27 cellular contexts compared by ENCODE assay signal in the genomic region with DNA sequence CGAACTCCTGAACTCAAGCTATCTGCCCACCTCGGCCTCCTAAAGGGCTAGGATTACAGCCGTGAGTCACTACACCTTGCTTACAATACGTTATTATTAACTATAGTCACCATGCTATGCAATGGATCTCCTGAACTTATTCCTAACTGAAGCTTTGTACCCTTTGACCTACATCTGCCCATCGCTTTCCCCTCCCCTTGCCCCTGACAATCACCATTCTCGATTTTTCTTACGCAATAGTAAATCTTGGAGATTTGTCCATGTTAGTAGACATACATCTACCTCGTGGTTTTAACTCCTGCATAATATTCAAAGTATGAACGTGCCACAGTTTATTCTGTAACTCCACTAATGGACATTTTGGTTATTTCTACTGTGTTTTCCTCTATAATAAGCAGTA.
"Had no signal": no experiment of that assay in that cellular context is flagged by ENCODE, and none has a peak within 500 bp of the region (broad histone marks: within the 10 kb centered on the region; RNA-seq: fewer than 3 reads in every experiment).

No MANE protein-coding gene starts in this region.

- H3K4me3 Mint-ChIP-seq: activated CD4-positive, alpha-beta memory T cell treated with anti-CD3 and anti-CD28 coated beads for 36 hours; activated CD4-positive, alpha-beta T cell treated with anti-CD3 and anti-CD28 coated beads for 36 hours; activated CD4-positive, alpha-beta T cell treated with anti-CD3 and anti-CD28 coated beads, Interleukin-2, amount 10 ng/mL, durations not matched to agents 24 days and 14 days; activated CD8-positive, alpha-beta T cell treated with anti-CD3 and anti-CD28 coated beads, Interleukin-2, amount 10 ng/mL, durations not matched to agents 7 days and 5 days; activated naive CD4-positive, alpha-beta T cell treated with anti-CD3 and anti-CD28 coated beads, Interleukin-2, amount 50 U/mL, for 24 hours; activated naive CD8-positive, alpha-beta T cell treated with anti-CD3 and anti-CD28 coated beads for 36 hours; activated naive CD8-positive, alpha-beta T cell treated with anti-CD3 and anti-CD28 coated beads, Interleukin-2, amount 50 U/mL, for 24 hours; activated T-cell treated with anti-CD3 and anti-CD28 coated beads, Interleukin-2, amount 50 U/mL, for 4 hours; activated T-helper 17 cell treated with anti-CD3 and anti-CD28 coated beads, Interleukin-2, amount 50 U/mL, for 72 hours; brain had no signal

- H3K4me3 ChIP-seq: adrenal gland, ascending aorta, breast epithelium, cardiac muscle cell, colonic mucosa had no signal

- H3K9me3 ChIP-seq: adrenal gland, ascending aorta, breast epithelium, colonic mucosa had no signal

- H3K27me3 ChIP-seq: adrenal gland, ascending aorta, breast epithelium, cardiac muscle cell, colonic mucosa had no signal

- H3K9me3 Mint-ChIP-seq: activated CD4-positive, alpha-beta memory T cell treated with anti-CD3 and anti-CD28 coated beads for 36 hours; activated CD4-positive, alpha-beta T cell treated with anti-CD3 and anti-CD28 coated beads, Interleukin-2, amount 10 ng/mL, durations not matched to agents 24 days and 14 days; activated naive CD4-positive, alpha-beta T cell treated with anti-CD3 and anti-CD28 coated beads, Interleukin-2, amount 50 U/mL, for 24 hours; activated naive CD8-positive, alpha-beta T cell treated with anti-CD3 and anti-CD28 coated beads for 36 hours; activated naive CD8-positive, alpha-beta T cell treated with anti-CD3 and anti-CD28 coated beads, Interleukin-2, amount 50 U/mL, for 24 hours; activated T-cell treated with anti-CD3 and anti-CD28 coated beads, Interleukin-2, amount 50 U/mL, for 4 hours; activated T-helper 17 cell treated with anti-CD3 and anti-CD28 coated beads, Interleukin-2, amount 50 U/mL, for 72 hours; brain had no signal

- DNase-seq: activated CD4-positive, alpha-beta memory T cell treated with anti-CD3 and anti-CD28 coated beads for 36 hours; activated CD4-positive, alpha-beta T cell treated with anti-CD3 and anti-CD28 coated beads for 36 hours; activated CD4-positive, alpha-beta T cell treated with anti-CD3 and anti-CD28 coated beads, Interleukin-2, amount 10 ng/mL, durations not matched to agents 24 days and 14 days; activated CD4-positive, CD25-positive, alpha-beta regulatory T cell; activated CD4-positive, CD25-positive, alpha-beta regulatory T cell treated with anti-CD3 and anti-CD28 coated beads, Interleukin-2, amount 50 U/mL, for 72 hours; activated CD8-positive, alpha-beta T cell treated with anti-CD3 and anti-CD28 coated beads, Interleukin-2, amount 10 ng/mL, durations not matched to agents 7 days and 5 days; activated effector memory CD4-positive, alpha-beta T cell treated with Interleukin-2 at 50 U/mL for 16 hours; activated gamma-delta T cell treated with Interleukin-2 at 50 U/mL for 16 hours; activated naive CD4-positive, alpha-beta T cell treated with Interleukin-2 at 50 U/mL for 16 hours; activated naive CD8-positive, alpha-beta T cell treated with anti-CD3 and anti-CD28 coated beads for 36 hours; activated naive CD8-positive, alpha-beta T cell treated with anti-CD3 and anti-CD28 coated beads, Interleukin-2, amount 50 U/mL, for 24 hours; activated T-cell treated with anti-CD3 and anti-CD28 coated beads, Interleukin-2, amount 50 U/mL, for 4 hours; adrenal gland; central memory CD4-positive, alpha-beta T cell; cerebellar nuclear complex; colonic mucosa; effector CD8-positive, alpha-beta T cell; foreskin fibroblast; T-helper 2 cell had no signal

- H3K27ac Mint-ChIP-seq: activated CD4-positive, alpha-beta memory T cell treated with anti-CD3 and anti-CD28 coated beads for 36 hours; activated CD4-positive, alpha-beta T cell treated with anti-CD3 and anti-CD28 coated beads for 36 hours; activated CD4-positive, alpha-beta T cell treated with anti-CD3 and anti-CD28 coated beads, Interleukin-2, amount 10 ng/mL, durations not matched to agents 24 days and 14 days; activated CD8-positive, alpha-beta T cell treated with anti-CD3 and anti-CD28 coated beads, Interleukin-2, amount 10 ng/mL, durations not matched to agents 7 days and 5 days; activated naive CD4-positive, alpha-beta T cell treated with anti-CD3 and anti-CD28 coated beads, Interleukin-2, amount 50 U/mL, for 24 hours; activated naive CD8-positive, alpha-beta T cell treated with anti-CD3 and anti-CD28 coated beads for 36 hours; activated naive CD8-positive, alpha-beta T cell treated with anti-CD3 and anti-CD28 coated beads, Interleukin-2, amount 50 U/mL, for 24 hours; activated T-helper 17 cell treated with anti-CD3 and anti-CD28 coated beads, Interleukin-2, amount 50 U/mL, for 72 hours; brain had no signal

- H3K27me3 Mint-ChIP-seq: activated CD4-positive, alpha-beta memory T cell treated with anti-CD3 and anti-CD28 coated beads for 36 hours had no signal

- H3K27ac ChIP-seq: adrenal gland, ascending aorta, breast epithelium, cardiac muscle cell, colonic mucosa had no signal

- FAIRE-seq: frontal cortex had no signal

- H3K36me3 ChIP-seq: adrenal gland, ascending aorta, breast epithelium, cardiac muscle cell, colonic mucosa had no signal

- H3K4me1 ChIP-seq: adrenal gland, ascending aorta, breast epithelium, colonic mucosa had no signal

- ATAC-seq: activated CD4-positive, alpha-beta T cell treated with anti-CD3 and anti-CD28 coated beads for 36 hours; activated CD8-positive, alpha-beta T cell treated with anti-CD3 and anti-CD28 coated beads, Interleukin-2, amount 10 ng/mL, durations not matched to agents 7 days and 5 days; activated naive CD8-positive, alpha-beta T cell treated with anti-CD3 and anti-CD28 coated beads, Interleukin-2, amount 50 U/mL, for 24 hours; activated T-cell treated with anti-CD3 and anti-CD28 coated beads, Interleukin-2, amount 50 U/mL, for 4 hours; activated T-helper 17 cell treated with anti-CD3 and anti-CD28 coated beads, Interleukin-2, amount 50 U/mL, for 72 hours; esophagus mucosa had no signal

- H3K4me1 Mint-ChIP-seq: activated CD4-positive, alpha-beta T cell treated with anti-CD3 and anti-CD28 coated beads for 36 hours; activated CD4-positive, alpha-beta T cell treated with anti-CD3 and anti-CD28 coated beads, Interleukin-2, amount 10 ng/mL, durations not matched to agents 24 days and 14 days; activated naive CD4-positive, alpha-beta T cell treated with anti-CD3 and anti-CD28 coated beads, Interleukin-2, amount 50 U/mL, for 24 hours; activated naive CD8-positive, alpha-beta T cell treated with anti-CD3 and anti-CD28 coated beads for 36 hours; activated naive CD8-positive, alpha-beta T cell treated with anti-CD3 and anti-CD28 coated beads, Interleukin-2, amount 50 U/mL, for 24 hours; activated T-helper 17 cell treated with anti-CD3 and anti-CD28 coated beads, Interleukin-2, amount 50 U/mL, for 72 hours had no signal

- H3K36me3 Mint-ChIP-seq: activated CD4-positive, alpha-beta memory T cell treated with anti-CD3 and anti-CD28 coated beads for 36 hours; activated naive CD4-positive, alpha-beta T cell treated with anti-CD3 and anti-CD28 coated beads, Interleukin-2, amount 50 U/mL, for 24 hours; activated naive CD8-positive, alpha-beta T cell treated with anti-CD3 and anti-CD28 coated beads for 36 hours; brain had no signal
